11 cellular contexts compared by ENCODE assay signal in genomic region chr1:43373034-43373940, GRCh38. TPM values are rescaled to one million over a fixed set of nuclear protein-coding genes. Genes with fewer than 3 reads are reported as not detected.
DNase-seq lines count a peak whose midpoint lies in the region; ATAC-seq and TF ChIP-seq lines count a peak whose summit lies in the region.
"Had no signal": no experiment of that assay in that cellular context is flagged by ENCODE, and none has a peak within 500 bp of the region (broad histone marks: within the 10 kb centered on the region; RNA-seq: fewer than 3 reads in every experiment).

No MANE protein-coding gene starts in this region.

- WGBS in upper lobe of left lung, 2 donors = 61 to 71% methylated on average over 4 of the region's 4 CpGs

- peak overlapping the region in 3 of 4 donors; percentile 12 to 69 (median 64) for H3K27ac ChIP-seq in upper lobe of left lung

- H3K4me1 ChIP-seq in upper lobe of left lung = peaks cover 12 to 22% (median 16%) of the 10 kb centered on the region in 4 donors

- TF ChIP-seq POLR2A in upper lobe of left lung (IDR thresholded peaks at IDR 0.05) = no peak

- H3K4me3 Mint-ChIP-seq in mesothelial cell of epicardium = no peak overlapping the region
- H3K4me3 Mint-ChIP-seq: activated CD8-positive, alpha-beta memory T cell treated with anti-CD3 and anti-CD28 coated beads, Interleukin-2, amount 10 ng/mL, durations not matched to agents 7 days and 5 days; immature natural killer cell had no signal

- TF ChIP-seq EP300 in upper lobe of left lung (IDR thresholded peaks at IDR 0.05) = no peak

- H3K4me1 Mint-ChIP-seq in mesothelial cell of epicardium = peaks cover 7% of the 10 kb centered on the region

- ATAC-seq in upper lobe of left lung (ENCODE audit: low FRiP score in 2 of 2) = no peak
- ATAC-seq: activated CD8-positive, alpha-beta memory T cell treated with anti-CD3 and anti-CD28 coated beads, Interleukin-2, amount 10 ng/mL, durations not matched to agents 7 days and 5 days; sciatic nerve had no signal

- H3K27me3 ChIP-seq in upper lobe of left lung = no peaks in the 10 kb centered on the region

- in situ Hi-C loops in astrocyte of the spinal cord (cut with HindIII; ENCODE audit: low sequenced_read_pairs) = no loop called here

- peaks cover 3% of the 10 kb centered on the region for H3K36me3 Mint-ChIP-seq in mesothelial cell of epicardium
- H3K36me3 Mint-ChIP-seq: immature natural killer cell had no signal

- no peaks in the 10 kb centered on the region for H3K9me3 ChIP-seq in upper lobe of left lung

- H3K4me3 ChIP-seq in astrocyte of the spinal cord (ENCODE audit: low read depth, low read length) (no peak overlapping the region), upper lobe of left lung (no peak overlapping the region)

- peak; percentile 75 for DNase-seq in HPDE6-E6E7 (ENCODE audit: extremely low spot score)
- peak; percentile 80 for DNase-seq in astrocyte of the spinal cord (ENCODE audit: low read depth, low spot score)
- peak; percentile 59 for DNase-seq in hepatic stellate cell (ENCODE audit: low spot score)
- no peak for DNase-seq in upper lobe of left lung
- no peak for DNase-seq in iPS-NIHi7 (ENCODE audit: extremely low spot score)
- no peak for DNase-seq in mesothelial cell of epicardium (ENCODE audit: low spot score in 2 of 2, unreplicated experiment in 2 of 2)
- no peak for DNase-seq in stimulated activated CD4-positive, alpha-beta T cell treated with anti-CD3 and anti-CD28 coated beads, Interleukin-2, amount 100 ng/mL, for 24 hours
- DNase-seq: activated CD8-positive, alpha-beta memory T cell treated with anti-CD3 and anti-CD28 coated beads, Interleukin-2, amount 10 ng/mL, durations not matched to agents 7 days and 5 days; immature natural killer cell; stimulated activated naive CD4-positive, alpha-beta T cell had no signal

- H3K27ac Mint-ChIP-seq in mesothelial cell of epicardium = no peak overlapping the region
- H3K27ac Mint-ChIP-seq: activated CD8-positive, alpha-beta memory T cell treated with anti-CD3 and anti-CD28 coated beads, Interleukin-2, amount 10 ng/mL, durations not matched to agents 7 days and 5 days; immature natural killer cell had no signal

- H3K27me3 Mint-ChIP-seq in mesothelial cell of epicardium (ENCODE audit: low read depth) = no peaks in the 10 kb centered on the region
- H3K27me3 Mint-ChIP-seq: activated CD8-positive, alpha-beta memory T cell treated with anti-CD3 and anti-CD28 coated beads, Interleukin-2, amount 10 ng/mL, durations not matched to agents 7 days and 5 days had no signal

- TF ChIP-seq CTCF in astrocyte of the spinal cord (IDR thresholded peaks at IDR 0.05; ENCODE audit: low read depth, low read length) (no peak), upper lobe of left lung (IDR thresholded peaks at IDR 0.05) (no peak), mesothelial cell of epicardium (IDR thresholded peaks at IDR 0.05; ENCODE audit: unreplicated experiment) (no peak)

- no peaks in the 10 kb centered on the region for H3K36me3 ChIP-seq in upper lobe of left lung

- no peaks in the 10 kb centered on the region for H3K9me3 Mint-ChIP-seq in mesothelial cell of epicardium
- H3K9me3 Mint-ChIP-seq: immature natural killer cell had no signal

RNA-seq across cellular contexts. Expression of gene ELOVL1, which starts 5.5 kb away (rescaled TPM):
- 100 to 1,000 TPM in 1 of 6 donors, 10 to 100 TPM in 5; 32.5 to 118 (median 72.0) TPM for total RNA-seq in upper lobe of left lung
- total RNA-seq in mesothelial cell of epicardium = 40.3 to 42.4 TPM (median 41.4 TPM) in 3 replicates

RNA-seq across cellular contexts. Expression of gene CDC20, which starts 14.5 kb away (rescaled TPM):
- 1 to 10 TPM in 5 of 6 donors, not detected in 1; 2.1 to 8.4 (median 2.9) TPM for total RNA-seq in upper lobe of left lung
- 32.0 to 33.4 TPM (median 32.4 TPM) in 3 replicates for total RNA-seq in mesothelial cell of epicardium

RNA-seq across cellular contexts. Expression of gene MED8, which starts 16.3 kb away (rescaled TPM):
- 10 to 100 TPM; 13.8 to 59.7 (median 38.4) TPM for total RNA-seq in upper lobe of left lung
- 29.8 to 32.4 TPM (median 30.4 TPM) in 3 replicates for total RNA-seq in mesothelial cell of epicardium

RNA-seq across cellular contexts. Expression of gene SZT2, which starts 16.4 kb away (rescaled TPM):
- total RNA-seq in upper lobe of left lung = 100 to 1,000 TPM in 1 of 6 donors, 10 to 100 TPM in 5; 33.3 to 184 (median 57.0) TPM
- 80.1 to 97.4 TPM (median 83.7 TPM) in 3 replicates for total RNA-seq in mesothelial cell of epicardium

RNA-seq across cellular contexts. Expression of gene MPL, which starts 35.7 kb away (rescaled TPM):
- total RNA-seq in upper lobe of left lung (1 to 10 TPM in 1 of 6 donors, under 1 TPM in 5; 0.24 to 6.3 (median 0.74) TPM), mesothelial cell of epicardium (0.50 to 0.53 TPM in 2 of 3 replicates, not detected in the other)
- total RNA-seq: activated CD8-positive, alpha-beta memory T cell treated with anti-CD3 and anti-CD28 coated beads, Interleukin-2, amount 10 ng/mL, durations not matched to agents 7 days and 5 days had no signal

Comparison
In these comparisons a context has a peak if more than half of its experiments do, and no peak if none do; other contexts are left out.
1. DNase-seq: peak in HPDE6-E6E7 (single experiment), astrocyte of the spinal cord (single experiment) and hepatic stellate cell (single experiment); none in upper lobe of left lung (0 of 2), iPS-NIHi7 (single experiment), mesothelial cell of epicardium (0 of 2) and stimulated activated CD4-positive, alpha-beta T cell treated with anti-CD3 and anti-CD28 coated beads, Interleukin-2, amount 100 ng/mL, for 24 hours (0 of 2).